Comparison of ENCODE assay signal across 37 cellular contexts in the genomic region with DNA sequence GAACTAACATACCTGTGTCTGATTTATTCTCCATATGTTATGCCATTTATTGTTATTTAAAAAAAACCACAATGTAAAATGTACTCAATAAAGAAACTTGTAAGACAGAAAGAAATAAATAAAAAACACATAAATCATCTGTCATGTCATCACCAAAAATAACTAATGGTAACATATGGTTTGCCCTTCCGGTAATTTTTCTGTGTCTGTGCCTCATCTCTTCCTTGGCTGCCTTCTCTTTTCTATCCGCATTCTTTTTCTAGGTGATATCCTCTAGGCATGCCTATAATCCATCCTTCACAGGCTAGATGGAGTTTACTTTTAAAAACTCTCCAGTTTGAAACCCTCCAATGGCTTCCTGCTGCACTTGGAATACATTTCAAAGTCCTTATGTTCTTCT.
"Had no signal": no experiment of that assay in that cellular context is flagged by ENCODE, and none has a peak within 500 bp of the region (broad histone marks: within the 10 kb centered on the region; RNA-seq: fewer than 3 reads in every experiment).

No MANE protein-coding gene starts in this region.

- H3K27me3 ChIP-seq: ascending aorta, breast epithelium, cardiac muscle cell, esophagus muscularis mucosa, foreskin keratinocyte, gastrocnemius medialis, heart left ventricle had no signal

- H3K4me1 ChIP-seq: ascending aorta, breast epithelium, esophagus muscularis mucosa, gastrocnemius medialis had no signal

- DNase-seq: activated B cell treated with CpG ODN at 0.5 μM for 24 hours; activated CD4-positive, alpha-beta memory T cell treated with anti-CD3 and anti-CD28 coated beads for 36 hours; activated CD4-positive, alpha-beta T cell treated with anti-CD3 and anti-CD28 coated beads for 36 hours; activated CD4-positive, alpha-beta T cell treated with anti-CD3 and anti-CD28 coated beads, Interleukin-2, amount 10 ng/mL, durations not matched to agents 24 days and 14 days; activated CD4-positive, CD25-positive, alpha-beta regulatory T cell treated with anti-CD3 and anti-CD28 coated beads, Interleukin-2, amount 50 U/mL, for 72 hours; activated CD8-positive, alpha-beta memory T cell treated with anti-CD3 and anti-CD28 coated beads, Interleukin-2, amount 10 ng/mL, durations not matched to agents 7 days and 5 days; activated CD8-positive, alpha-beta memory T cell treated with anti-CD3 and anti-CD28 coated beads, Interleukin-2, amount 50 U/mL, for 4 hours; activated CD8-positive, alpha-beta T cell treated with anti-CD3 and anti-CD28 coated beads, Interleukin-2, amount 10 ng/mL, durations not matched to agents 7 days and 5 days; activated effector memory CD4-positive, alpha-beta T cell treated with anti-CD3 and anti-CD28 coated beads, Interleukin-2, amount 50 U/mL, for 16 hours; activated naive CD4-positive, alpha-beta T cell; activated naive CD4-positive, alpha-beta T cell treated with anti-CD3 and anti-CD28 coated beads, Interleukin-2, amount 10 ng/mL, durations not matched to agents 7 days and 5 days; activated naive CD8-positive, alpha-beta T cell treated with anti-CD3 and anti-CD28 coated beads, Interleukin-2, amount 10 ng/mL, durations not matched to agents 7 days and 5 days; activated T-cell treated with anti-CD3 and anti-CD28 coated beads, Interleukin-2, amount 50 U/mL, for 1 hour; activated T-cell treated with anti-CD3 and anti-CD28 coated beads, Interleukin-2, amount 50 U/mL, for 48 hours; central memory CD4-positive, alpha-beta T cell; cortex of kidney; dermis blood vessel endothelial cell; effector CD4-positive, alpha-beta T cell; effector memory CD8-positive, alpha-beta T cell; erythroblast; foreskin keratinocyte; gastrocnemius medialis; glutamatergic neuron; heart left ventricle; T-helper 1 cell; T-helper 17 cell; T1000; WERI-Rb-1 had no signal

- ATAC-seq: activated CD4-positive, alpha-beta T cell treated with anti-CD3 and anti-CD28 coated beads for 36 hours; activated CD8-positive, alpha-beta memory T cell treated with anti-CD3 and anti-CD28 coated beads, Interleukin-2, amount 10 ng/mL, durations not matched to agents 7 days and 5 days; activated CD8-positive, alpha-beta T cell treated with anti-CD3 and anti-CD28 coated beads, Interleukin-2, amount 10 ng/mL, durations not matched to agents 7 days and 5 days; activated naive CD4-positive, alpha-beta T cell treated with anti-CD3 and anti-CD28 coated beads, Interleukin-2, amount 50 U/mL, for 72 hours; effector memory CD8-positive, alpha-beta T cell; foreskin keratinocyte; gastrocnemius medialis; heart left ventricle; T-helper 17 cell had no signal

- H3K9me3 ChIP-seq: ascending aorta, breast epithelium, esophagus muscularis mucosa, gastrocnemius medialis had no signal

- H3K36me3 Mint-ChIP-seq: activated CD4-positive, alpha-beta memory T cell treated with anti-CD3 and anti-CD28 coated beads for 36 hours; activated CD8-positive, alpha-beta memory T cell treated with anti-CD3 and anti-CD28 coated beads, Interleukin-2, amount 10 ng/mL, durations not matched to agents 7 days and 5 days; activated naive CD4-positive, alpha-beta T cell treated with anti-CD3 and anti-CD28 coated beads, Interleukin-2, amount 10 ng/mL, durations not matched to agents 7 days and 5 days; activated naive CD8-positive, alpha-beta T cell treated with anti-CD3 and anti-CD28 coated beads, Interleukin-2, amount 10 ng/mL, durations not matched to agents 7 days and 5 days had no signal

- H3K4me3 ChIP-seq: ascending aorta, breast epithelium, cardiac muscle cell, esophagus muscularis mucosa, gastrocnemius medialis, heart left ventricle had no signal

- H3K36me3 ChIP-seq: ascending aorta, breast epithelium, cardiac muscle cell, esophagus muscularis mucosa, gastrocnemius medialis, heart left ventricle, WERI-Rb-1 had no signal

- H3K4me3 Mint-ChIP-seq: activated B cell treated with CpG ODN at 0.5 μM for 24 hours; activated CD4-positive, alpha-beta memory T cell treated with anti-CD3 and anti-CD28 coated beads for 36 hours; activated CD4-positive, alpha-beta T cell treated with anti-CD3 and anti-CD28 coated beads for 36 hours; activated CD4-positive, alpha-beta T cell treated with anti-CD3 and anti-CD28 coated beads, Interleukin-2, amount 10 ng/mL, durations not matched to agents 24 days and 14 days; activated CD8-positive, alpha-beta memory T cell treated with anti-CD3 and anti-CD28 coated beads, Interleukin-2, amount 10 ng/mL, durations not matched to agents 7 days and 5 days; activated CD8-positive, alpha-beta T cell treated with anti-CD3 and anti-CD28 coated beads, Interleukin-2, amount 10 ng/mL, durations not matched to agents 7 days and 5 days; activated naive CD4-positive, alpha-beta T cell treated with anti-CD3 and anti-CD28 coated beads, Interleukin-2, amount 10 ng/mL, durations not matched to agents 7 days and 5 days; activated naive CD8-positive, alpha-beta T cell treated with anti-CD3 and anti-CD28 coated beads, Interleukin-2, amount 10 ng/mL, durations not matched to agents 7 days and 5 days; activated T-helper 1 cell treated with anti-CD3 and anti-CD28 coated beads, Interleukin-12 subunit alpha, Interleukin-12 subunit beta, Interleukin-2, Interleukin-4 antibody, amounts not matched to agents 30 ng/mL and 10 ng/mL and 1 ng/mL, durations not matched to agents 14 hours and 24 hours and 36 hours; brain; effector memory CD8-positive, alpha-beta T cell; T-helper 17 cell; T-helper 2 cell treated with Interferon-gamma antibody and Interleukin-4, amounts not matched to agents 5 μg/mL and 100 μg/mL, for 36 hours had no signal

- H3K27ac Mint-ChIP-seq: activated B cell treated with CpG ODN at 0.5 μM for 24 hours; activated CD4-positive, alpha-beta memory T cell treated with anti-CD3 and anti-CD28 coated beads for 36 hours; activated CD4-positive, alpha-beta T cell treated with anti-CD3 and anti-CD28 coated beads for 36 hours; activated CD4-positive, alpha-beta T cell treated with anti-CD3 and anti-CD28 coated beads, Interleukin-2, amount 10 ng/mL, durations not matched to agents 24 days and 14 days; activated CD8-positive, alpha-beta memory T cell treated with anti-CD3 and anti-CD28 coated beads, Interleukin-2, amount 10 ng/mL, durations not matched to agents 7 days and 5 days; activated CD8-positive, alpha-beta T cell treated with anti-CD3 and anti-CD28 coated beads, Interleukin-2, amount 10 ng/mL, durations not matched to agents 7 days and 5 days; activated naive CD4-positive, alpha-beta T cell treated with anti-CD3 and anti-CD28 coated beads, Interleukin-2, amount 10 ng/mL, durations not matched to agents 7 days and 5 days; activated naive CD4-positive, alpha-beta T cell treated with anti-CD3 and anti-CD28 coated beads, Interleukin-2, amount 50 U/mL, for 72 hours; activated naive CD8-positive, alpha-beta T cell treated with anti-CD3 and anti-CD28 coated beads, Interleukin-2, amount 10 ng/mL, durations not matched to agents 7 days and 5 days; activated T-helper 1 cell treated with anti-CD3 and anti-CD28 coated beads, Interleukin-12 subunit alpha, Interleukin-12 subunit beta, Interleukin-2, Interleukin-4 antibody, amounts not matched to agents 30 ng/mL and 10 ng/mL and 1 ng/mL, durations not matched to agents 14 hours and 24 hours and 36 hours; activated T-helper 2 cell treated with anti-CD3 and anti-CD28 coated beads, Interferon-gamma antibody, Interleukin-2, Interleukin-4, amounts not matched to agents 10 μg/mL and 5 μg/mL and 100 μg/mL, durations not matched to agents 14 hours and 24 hours and 36 hours; effector memory CD8-positive, alpha-beta T cell; T-helper 17 cell; T-helper 2 cell treated with Interferon-gamma antibody and Interleukin-4, amounts not matched to agents 5 μg/mL and 100 μg/mL, for 36 hours had no signal

- H3K27me3 Mint-ChIP-seq: activated B cell treated with CpG ODN at 0.5 μM for 24 hours; activated CD4-positive, alpha-beta T cell treated with anti-CD3 and anti-CD28 coated beads for 36 hours; activated CD4-positive, alpha-beta T cell treated with anti-CD3 and anti-CD28 coated beads, Interleukin-2, amount 10 ng/mL, durations not matched to agents 24 days and 14 days; activated CD8-positive, alpha-beta memory T cell treated with anti-CD3 and anti-CD28 coated beads, Interleukin-2, amount 10 ng/mL, durations not matched to agents 7 days and 5 days; activated naive CD4-positive, alpha-beta T cell treated with anti-CD3 and anti-CD28 coated beads, Interleukin-2, amount 10 ng/mL, durations not matched to agents 7 days and 5 days; activated naive CD8-positive, alpha-beta T cell treated with anti-CD3 and anti-CD28 coated beads, Interleukin-2, amount 10 ng/mL, durations not matched to agents 7 days and 5 days; brain; T-helper 17 cell had no signal

- H3K27ac ChIP-seq: ascending aorta, breast epithelium, cardiac muscle cell, esophagus muscularis mucosa, foreskin keratinocyte, gastrocnemius medialis, heart left ventricle, WERI-Rb-1 had no signal

- H3K4me1 Mint-ChIP-seq: activated B cell treated with CpG ODN at 0.5 μM for 24 hours; activated CD4-positive, alpha-beta T cell treated with anti-CD3 and anti-CD28 coated beads for 36 hours; activated CD4-positive, alpha-beta T cell treated with anti-CD3 and anti-CD28 coated beads, Interleukin-2, amount 10 ng/mL, durations not matched to agents 24 days and 14 days; activated CD8-positive, alpha-beta memory T cell treated with anti-CD3 and anti-CD28 coated beads, Interleukin-2, amount 10 ng/mL, durations not matched to agents 7 days and 5 days; activated naive CD4-positive, alpha-beta T cell treated with anti-CD3 and anti-CD28 coated beads, Interleukin-2, amount 10 ng/mL, durations not matched to agents 7 days and 5 days; activated naive CD8-positive, alpha-beta T cell treated with anti-CD3 and anti-CD28 coated beads, Interleukin-2, amount 10 ng/mL, durations not matched to agents 7 days and 5 days; brain; T-helper 17 cell had no signal

- H3K9me3 Mint-ChIP-seq: activated B cell treated with CpG ODN at 0.5 μM for 24 hours; activated naive CD8-positive, alpha-beta T cell treated with anti-CD3 and anti-CD28 coated beads, Interleukin-2, amount 10 ng/mL, durations not matched to agents 7 days and 5 days had no signal
